8 cellular contexts compared by ENCODE assay signal in the genomic region with DNA sequence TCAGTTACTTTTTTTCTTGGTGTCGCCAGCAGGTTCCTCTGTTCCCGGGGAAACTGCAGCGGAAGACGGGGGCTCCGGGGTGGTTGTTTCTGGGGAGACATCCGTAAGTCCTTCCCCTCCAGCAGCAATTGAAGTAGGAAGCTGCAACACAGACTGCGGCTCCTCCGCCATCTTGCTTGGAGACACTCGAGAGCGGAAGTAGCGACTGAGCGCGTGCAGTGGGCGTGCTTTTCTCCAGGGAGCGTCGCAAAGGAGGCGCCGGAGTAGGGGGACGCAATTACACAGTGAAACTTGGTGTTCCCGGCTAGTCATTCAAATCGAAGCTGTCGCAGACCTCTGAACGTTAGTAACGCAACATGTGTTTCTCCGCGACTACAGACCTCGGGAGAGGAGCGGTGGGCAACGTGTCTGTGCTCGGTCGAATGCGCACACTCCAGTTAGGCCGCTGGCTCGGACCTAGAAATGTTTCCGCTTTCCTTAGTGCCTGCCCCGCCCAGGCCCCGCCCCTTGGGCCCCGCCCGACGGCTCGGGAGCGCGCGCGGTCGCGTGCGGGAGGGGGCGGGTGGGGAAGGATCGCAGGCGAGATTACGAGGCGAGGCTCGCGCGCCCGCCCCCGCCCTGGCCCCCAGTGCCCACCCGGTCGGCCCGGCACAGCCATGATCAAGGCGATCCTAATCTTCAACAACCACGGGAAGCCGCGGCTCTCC.
DNase-seq lines count a peak whose midpoint lies in the region; ATAC-seq and TF ChIP-seq lines count a peak whose summit lies in the region.

AP3S1 (plus strand) TSS at position 554 of the 707 bp plus-strand sequence; CDS start at position 657, 103 bp downstream.
ATG12 (minus strand) TSS at position 184 of the 707 bp plus-strand sequence; CDS start at position 171, 13 bp downstream.

- H3K27me3 Mint-ChIP-seq in central memory CD8-positive, alpha-beta T cell = no peaks in the 10 kb centered on the region

- peak within 1 kb of the TSS; percentile 97 for H3K4me3 Mint-ChIP-seq in central memory CD8-positive, alpha-beta T cell

- peak; percentile 81 for ATAC-seq in HG03378 (IDR thresholded peaks at IDR 0.05; ENCODE audit: unreplicated experiment)
- peak; percentile 88 for ATAC-seq in activated CD4-positive, CD25-positive, alpha-beta regulatory T cell treated with anti-CD3 and anti-CD28 coated beads, Interleukin-2, amount 50 U/mL, for 24 hours
- peak; percentile 86 for ATAC-seq in central memory CD8-positive, alpha-beta T cell (replicated peaks; ENCODE audit: extremely low read depth, poor library complexity, severe bottlenecking)

- H3K27ac Mint-ChIP-seq in central memory CD8-positive, alpha-beta T cell (ENCODE audit: low read depth) = peak within 1 kb of the TSS; percentile 98

- H3K9me3 Mint-ChIP-seq in central memory CD8-positive, alpha-beta T cell = no peaks in the 10 kb centered on the region

- peaks cover 32% of the 10 kb centered on the region for H3K36me3 Mint-ChIP-seq in central memory CD8-positive, alpha-beta T cell (ENCODE audit: insufficient read depth)

- peak; percentile 93 for TF ChIP-seq POLR2A in GM19099 (IDR thresholded peaks at IDR 0.05; ENCODE audit: extremely low read depth, insufficient read length, low read depth)

- H3K4me1 Mint-ChIP-seq in central memory CD8-positive, alpha-beta T cell = peaks cover 44% of the 10 kb centered on the region

- DNase-seq in AML-193 (lab: John Stamatoyannopoulos, UW) = peak; percentile 84 to 89
- peak; percentile 86 for DNase-seq in NCI-H446 treated with DMSO at 0.1 percent for 48 hours (lab: John Stamatoyannopoulos, UW)
- peak; percentile 85 to 88 for DNase-seq in central memory CD8-positive, alpha-beta T cell (ENCODE audit: low spot score in 2 of 2)
- peak; percentile 95 for DNase-seq in iris pigment epithelial cell (ENCODE audit: low read depth)
- peak; percentile 80 to 82 for DNase-seq in stimulated activated CD4-positive, alpha-beta T cell treated with anti-CD3 and anti-CD28 coated beads, Interleukin-12 subunit alpha, Interleukin-12 subunit beta, amount 100 ng/mL, for 24 hours (ENCODE audit: low read depth in 2 of 2)

Comparison
In these comparisons a context has a peak if more than half of its experiments do, and no peak if none do; other contexts are left out.
1. Peak in every context shown above with its lines: DNase-seq and ATAC-seq.